8 cellular contexts compared by ENCODE assay signal in the genomic region with DNA sequence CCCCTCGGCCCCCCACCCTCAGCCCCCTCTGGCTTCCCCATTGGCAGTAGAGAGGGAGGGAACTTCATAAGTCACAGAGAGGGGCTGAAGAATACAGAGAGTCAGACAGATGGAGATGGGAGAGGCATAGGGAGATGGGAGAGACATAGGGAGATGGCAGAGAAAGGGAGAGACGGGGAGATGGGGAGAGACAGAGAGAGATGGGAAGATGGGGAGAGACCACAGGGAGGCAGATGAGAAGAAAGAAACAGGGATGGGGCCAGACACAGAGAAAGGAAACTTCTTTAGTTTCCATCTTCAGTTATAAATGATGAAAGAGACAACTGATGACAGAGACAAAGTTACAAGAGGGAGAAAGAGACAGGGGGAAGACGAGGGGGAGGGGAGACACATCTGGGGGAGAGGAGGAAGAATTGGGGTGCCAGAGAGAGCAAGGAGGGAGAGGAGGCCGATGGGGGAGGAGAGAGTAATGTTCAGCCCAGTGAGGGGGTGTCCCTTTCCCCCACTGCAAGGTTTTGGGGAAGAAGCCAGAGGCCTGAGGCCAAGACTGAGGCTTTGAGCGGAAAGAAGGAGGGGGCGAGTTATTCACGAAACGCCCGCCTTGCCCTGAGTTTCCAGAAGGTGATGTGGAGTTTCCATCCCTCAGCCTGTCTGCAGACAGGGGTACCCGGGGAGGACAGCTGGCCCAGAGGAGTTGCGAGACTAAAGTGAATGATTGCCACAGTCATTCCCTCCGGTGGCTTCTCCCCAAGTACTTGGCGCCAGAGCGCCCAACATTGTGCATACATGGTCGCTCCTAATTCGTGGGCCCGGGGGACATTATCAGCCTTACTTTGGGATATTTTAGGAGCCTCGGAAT. TPM values are rescaled to one million over a fixed set of nuclear protein-coding genes. Genes with fewer than 3 reads are reported as not detected.
DNase-seq lines count a peak whose midpoint lies in the region; ATAC-seq and TF ChIP-seq lines count a peak whose summit lies in the region.

No MANE protein-coding gene starts in this region.

- WGBS in heart right ventricle, 2 donors: 48 to 53% methylated on average over 18 of the region's 18 CpGs
- 43% methylated on average over 18 of the region's 18 CpGs for WGBS in thymus

- TF ChIP-seq CTCF in heart right ventricle (IDR thresholded peaks at IDR 0.05) (no peak), nephron (IDR thresholded peaks at IDR 0.05; ENCODE audit: unreplicated experiment in 3 of 3) (no peak), foreskin keratinocyte (conservative IDR thresholded peaks at IDR 0.05) (no peak)

- H3K4me1 Mint-ChIP-seq in activated naive CD8-positive, alpha-beta T cell treated with anti-CD3 and anti-CD28 coated beads for 36 hours: peaks cover 46% of the 10 kb centered on the region
- peaks cover 19% of the 10 kb centered on the region for H3K4me1 Mint-ChIP-seq in nephron

- H3K4me3 ChIP-seq in heart right ventricle: peak overlapping the region in 9 of 10 donors; percentile 54 to 87 (median 80)
- no peak overlapping the region for H3K4me3 ChIP-seq in NT2/D1 (ENCODE audit: insufficient read length, low read depth)
- H3K4me3 ChIP-seq in thymus (ENCODE audit: low read length): peak overlapping the region; percentile 75

- H3K9ac ChIP-seq in NT2/D1 (ENCODE audit: insufficient read length, low read depth): peak overlapping the region; percentile 65

- H3K36me3 ChIP-seq in heart right ventricle (peaks cover 4 to 33% (median 23%) of the 10 kb centered on the region in 9 donors), NT2/D1 (ENCODE audit: insufficient read depth, insufficient read length, low read length) (peaks cover 39% of the 10 kb centered on the region), thymus (ENCODE audit: control insufficient read depth, insufficient read depth) (peaks cover 30% of the 10 kb centered on the region)

- peak in 4 of 8 donors; percentile 1 to 7 (median 4) for ATAC-seq in heart right ventricle
- no peak for ATAC-seq in foreskin keratinocyte
- ATAC-seq in HG02610 (IDR thresholded peaks at IDR 0.05; ENCODE audit: unreplicated experiment): no peak

- no peaks in the 10 kb centered on the region for H3K27me3 Mint-ChIP-seq in activated naive CD8-positive, alpha-beta T cell treated with anti-CD3 and anti-CD28 coated beads for 36 hours
- H3K27me3 Mint-ChIP-seq in nephron (ENCODE audit: low read depth): peaks cover 3% of the 10 kb centered on the region

- H3K27ac Mint-ChIP-seq in activated naive CD8-positive, alpha-beta T cell treated with anti-CD3 and anti-CD28 coated beads for 36 hours: peak overlapping the region; percentile 100
- peak overlapping the region; percentile 95 to 99 (median 99) for H3K27ac Mint-ChIP-seq in nephron

- intact Hi-C loops in heart right ventricle (cut with DNase I) (loop anchor here in 3 of 10 donors (1.0 to 5.0 kb wide), 2 partner anchors 14 to 147 kb away; a partner anchor contains a TSS), cardiac septum (cut with DNase I) (loop anchor here (5.0 kb wide), 1 partner anchor 147 kb away; a partner anchor contains a TSS)

- H3K4me1 ChIP-seq in heart right ventricle (peaks cover 5 to 51% (median 15%) of the 10 kb centered on the region in 9 donors), NT2/D1 (ENCODE audit: insufficient read depth, insufficient read length) (peaks cover 14% of the 10 kb centered on the region), thymus (ENCODE audit: control insufficient read depth, insufficient read depth, low read length) (peaks cover 21% of the 10 kb centered on the region), foreskin keratinocyte (no peaks in the 10 kb centered on the region)

- peak overlapping the region; percentile 91 for H3K4me3 Mint-ChIP-seq in activated naive CD8-positive, alpha-beta T cell treated with anti-CD3 and anti-CD28 coated beads for 36 hours
- peak overlapping the region; percentile 91 to 94 (median 93) for H3K4me3 Mint-ChIP-seq in nephron

- H3K27ac ChIP-seq in heart right ventricle (peak overlapping the region in 5 of 10 donors; percentile 46 to 88 (median 85)), thymus (ENCODE audit: low read depth) (peak overlapping the region; percentile 98), foreskin keratinocyte (no peak overlapping the region)

- H3K9me3 Mint-ChIP-seq in activated naive CD8-positive, alpha-beta T cell treated with anti-CD3 and anti-CD28 coated beads for 36 hours: no peaks in the 10 kb centered on the region
- H3K9me3 Mint-ChIP-seq in nephron: no peaks in the 10 kb centered on the region

- H3K27me3 ChIP-seq in heart right ventricle (no peaks in the 10 kb centered on the region), NT2/D1 (ENCODE audit: insufficient read depth, insufficient read length) (no peaks in the 10 kb centered on the region), thymus (ENCODE audit: control insufficient read depth, insufficient read depth) (no peaks in the 10 kb centered on the region), foreskin keratinocyte (no peaks in the 10 kb centered on the region)

- H3K36me3 Mint-ChIP-seq in activated naive CD8-positive, alpha-beta T cell treated with anti-CD3 and anti-CD28 coated beads for 36 hours: peaks cover 36% of the 10 kb centered on the region
- H3K36me3 Mint-ChIP-seq in nephron (ENCODE audit: low read depth): peaks cover 17% of the 10 kb centered on the region

- no peak for DNase-seq in heart right ventricle
- no peak for DNase-seq in cardiac septum (ENCODE audit: low spot score)
- DNase-seq in NT2/D1 (ENCODE audit: low read depth, low spot score): no peak
- DNase-seq in activated naive CD8-positive, alpha-beta T cell treated with anti-CD3 and anti-CD28 coated beads for 36 hours: peak; percentile 90
- DNase-seq in foreskin keratinocyte: no peak

- no peaks in the 10 kb centered on the region for H3K9me3 ChIP-seq in heart right ventricle
- no peaks in the 10 kb centered on the region for H3K9me3 ChIP-seq in NT2/D1 (ENCODE audit: insufficient read depth, low read length)
- H3K9me3 ChIP-seq in thymus (ENCODE audit: control insufficient read depth): no peaks in the 10 kb centered on the region

RNA-seq across cellular contexts. Expression of a gene that starts 0.7 kb away (rescaled TPM):
- total RNA-seq in heart right ventricle (10 to 100 TPM; 17.6 to 43.3 (median 20.7) TPM), cardiac septum (29.5 TPM), foreskin keratinocyte (56.6 and 70.7 TPM in 2 replicates)
- polyA plus RNA-seq in heart right ventricle (10 to 100 TPM; 34.3 to 47.7 TPM), thymus (54.9 TPM), foreskin keratinocyte (66.8 and 71.6 TPM in 2 replicates)
- total RNA-seq in activated naive CD8-positive, alpha-beta T cell treated with anti-CD3 and anti-CD28 coated beads for 36 hours: 100 to 1,000 TPM; 214 to 227 TPM

RNA-seq across cellular contexts. Expression of a gene that starts 3.0 kb away (rescaled TPM):
- total RNA-seq in heart right ventricle: under 1 TPM in 1 of 10 donors, not detected in 9; 0.14 TPM
- under 1 TPM; 0.09 to 0.37 TPM for polyA plus RNA-seq in heart right ventricle
- 0.19 TPM for total RNA-seq in cardiac septum
- 1 to 10 TPM; 8.5 to 9.8 TPM for total RNA-seq in activated naive CD8-positive, alpha-beta T cell treated with anti-CD3 and anti-CD28 coated beads for 36 hours
- 4.7 TPM for polyA plus RNA-seq in thymus
- total RNA-seq in foreskin keratinocyte: 0.07 and 0.11 TPM in 2 replicates
- polyA plus RNA-seq in foreskin keratinocyte: 0.08 and 0.10 TPM in 2 replicates

RNA-seq across cellular contexts. Expression of a gene that starts 6.0 kb away (rescaled TPM):
- total RNA-seq in heart right ventricle (10 to 100 TPM in 1 of 10 donors, 1 to 10 TPM in 9; 4.9 to 13.8 (median 6.8) TPM), cardiac septum (10.0 TPM), foreskin keratinocyte (5.3 and 6.3 TPM in 2 replicates)
- polyA plus RNA-seq in heart right ventricle (1 to 10 TPM; 4.2 to 4.7 TPM), thymus (14.5 TPM), foreskin keratinocyte (6.2 and 7.3 TPM in 2 replicates)
- total RNA-seq in activated naive CD8-positive, alpha-beta T cell treated with anti-CD3 and anti-CD28 coated beads for 36 hours: 10 to 100 TPM; 57.8 to 64.0 TPM

RNA-seq across cellular contexts. Expression of a gene that starts 14.2 kb away (rescaled TPM):
- 100 to 1,000 TPM; 146 to 193 (median 180) TPM for total RNA-seq in heart right ventricle
- polyA plus RNA-seq in heart right ventricle: 100 to 1,000 TPM; 113 to 241 TPM
- total RNA-seq in cardiac septum: 126 TPM
- total RNA-seq in activated naive CD8-positive, alpha-beta T cell treated with anti-CD3 and anti-CD28 coated beads for 36 hours: 100 to 1,000 TPM; 287 to 293 TPM
- polyA plus RNA-seq in thymus: 188 TPM
- 255 and 258 TPM in 2 replicates for total RNA-seq in foreskin keratinocyte
- polyA plus RNA-seq in foreskin keratinocyte: 319 and 336 TPM in 2 replicates

RNA-seq across cellular contexts. Expression of a gene that starts 19.4 kb away (rescaled TPM):
- total RNA-seq in heart right ventricle: 10 to 100 TPM in 4 of 10 donors, 1 to 10 TPM in 6; 4.0 to 18.9 (median 9.6) TPM
- polyA plus RNA-seq in heart right ventricle: 10 to 100 TPM; 11.1 to 30.2 TPM
- total RNA-seq in cardiac septum: 9.4 TPM
- total RNA-seq in activated naive CD8-positive, alpha-beta T cell treated with anti-CD3 and anti-CD28 coated beads for 36 hours: 10 to 100 TPM; 46.8 to 47.0 TPM
- polyA plus RNA-seq in thymus: 55.6 TPM
- 36.7 and 43.7 TPM in 2 replicates for total RNA-seq in foreskin keratinocyte
- polyA plus RNA-seq in foreskin keratinocyte: 44.4 and 53.7 TPM in 2 replicates
